8 cellular contexts compared by ENCODE assay signal in the genomic region with DNA sequence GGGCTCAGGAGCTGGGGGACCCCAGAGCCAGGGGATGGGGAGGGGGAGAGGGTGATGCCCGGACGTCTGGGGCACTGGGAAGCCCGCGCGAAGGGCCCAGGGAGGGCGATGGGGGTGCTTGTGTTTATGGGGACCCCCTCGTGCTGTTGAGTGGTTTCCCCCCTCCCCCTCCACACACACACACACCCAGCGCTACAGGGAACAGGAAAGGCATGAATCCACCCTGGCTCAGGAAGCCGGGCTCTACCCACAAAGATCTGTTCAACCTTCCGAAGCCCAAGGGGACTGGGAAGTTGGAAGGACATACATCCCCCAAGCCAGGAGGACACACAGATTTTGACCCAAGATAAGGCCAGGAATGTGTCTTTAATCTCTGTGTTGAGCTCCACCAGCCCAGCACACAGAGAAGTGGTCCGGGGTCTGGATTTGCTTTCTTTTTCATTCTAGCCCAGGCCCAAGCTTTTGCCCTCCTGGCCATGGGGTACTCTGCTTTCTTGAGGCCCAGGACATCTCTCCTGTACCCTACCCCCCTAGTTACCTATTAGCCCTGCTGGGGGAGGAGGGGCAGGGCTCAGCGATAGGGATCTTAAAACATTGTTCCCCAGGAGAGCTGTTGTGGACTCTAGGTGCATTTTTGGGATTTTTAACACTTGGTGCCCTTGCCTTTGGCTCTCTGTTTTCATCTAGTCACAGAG. TPM values are rescaled to one million over a fixed set of nuclear protein-coding genes. Genes with fewer than 3 reads are reported as not detected.
DNase-seq lines count a peak whose midpoint lies in the region; ATAC-seq, FAIRE-seq and TF ChIP-seq lines count a peak whose summit lies in the region.

No MANE protein-coding gene starts in this region.

- FAIRE-seq in frontal cortex (lab: Jason Lieb, UNC), result no peak

- H3K27ac Mint-ChIP-seq in activated naive CD4-positive, alpha-beta T cell treated with anti-CD3 and anti-CD28 coated beads, Interleukin-2, amount 50 U/mL, for 24 hours, result peak overlapping the region; percentile 94
- H3K27ac Mint-ChIP-seq in stimulated activated effector memory CD8-positive, alpha-beta T cell treated with anti-CD3 and anti-CD28 coated beads, Interleukin-12 subunit alpha, Interleukin-12 subunit beta, amount 100 ng/mL, for 72 hours, result peak overlapping the region; percentile 96

- H3K27me3 Mint-ChIP-seq in activated naive CD4-positive, alpha-beta T cell treated with anti-CD3 and anti-CD28 coated beads, Interleukin-2, amount 50 U/mL, for 24 hours, result no peaks in the 10 kb centered on the region

- CTCF ChIA-PET in HEK293T (lab: Yijun Ruan, JAX), result interaction anchor here (4.1 kb wide), 1 partner anchor 13 kb away, joined by 29 read pairs; no protein-coding TSS in a partner anchor

- POLR2A ChIA-PET in HEK293T (lab: Yijun Ruan, JAX), result interaction anchor here (0.7 to 2.4 kb wide), 4 partner anchors 13 to 73 kb away, joined by 3 to 14 read pairs (median 6); no protein-coding TSS in a partner anchor

- H3K9ac ChIP-seq in iPS-18a (ENCODE audit: low read length), result peak overlapping the region; percentile 81

- ATAC-seq in stimulated activated effector memory CD8-positive, alpha-beta T cell treated with anti-CD3 and anti-CD28 coated beads, Interleukin-12 subunit alpha, Interleukin-12 subunit beta, amount 100 ng/mL, for 72 hours, result no peak
- ATAC-seq in GM21360 (IDR thresholded peaks at IDR 0.05; ENCODE audit: unreplicated experiment), result no peak

- no peaks in the 10 kb centered on the region for H3K9me3 Mint-ChIP-seq in activated naive CD4-positive, alpha-beta T cell treated with anti-CD3 and anti-CD28 coated beads, Interleukin-2, amount 50 U/mL, for 24 hours
- H3K9me3 Mint-ChIP-seq in stimulated activated effector memory CD8-positive, alpha-beta T cell treated with anti-CD3 and anti-CD28 coated beads, Interleukin-12 subunit alpha, Interleukin-12 subunit beta, amount 100 ng/mL, for 72 hours, result no peaks in the 10 kb centered on the region

- H3K4me1 ChIP-seq in BE2C (peaks cover 2% of the 10 kb centered on the region; the same call in 1 of the 2 replicates), iPS-18a (ENCODE audit: control insufficient read depth, low read depth, low read length) (peaks cover 17% of the 10 kb centered on the region)

- H3K27ac ChIP-seq in HL-60 (replicated peaks), result peak overlapping the region; percentile 75
- H3K27ac ChIP-seq in iPS-18a (ENCODE audit: low read length), result no peak overlapping the region

- no peak for TF ChIP-seq CTCF in BE2C (IDR thresholded peaks at IDR 0.05; ENCODE audit: low read depth, low read length)
- no peak for TF ChIP-seq CTCF in HL-60 (IDR thresholded peaks at IDR 0.05; ENCODE audit: insufficient read depth, low read length)

- H3K27me3 ChIP-seq in BE2C (no peaks in the 10 kb centered on the region), HL-60 (ENCODE audit: insufficient read depth, poor library complexity, severe bottlenecking) (no peaks in the 10 kb centered on the region), iPS-18a (ENCODE audit: control insufficient read depth, insufficient read depth, low read length) (no peaks in the 10 kb centered on the region)

- H3K4me1 Mint-ChIP-seq in activated naive CD4-positive, alpha-beta T cell treated with anti-CD3 and anti-CD28 coated beads, Interleukin-2, amount 50 U/mL, for 24 hours, result peaks cover 63% of the 10 kb centered on the region
- peaks cover 63% of the 10 kb centered on the region for H3K4me1 Mint-ChIP-seq in stimulated activated effector memory CD8-positive, alpha-beta T cell treated with anti-CD3 and anti-CD28 coated beads, Interleukin-12 subunit alpha, Interleukin-12 subunit beta, amount 100 ng/mL, for 72 hours

- peak overlapping the region; percentile 91 for H3K4me3 Mint-ChIP-seq in activated naive CD4-positive, alpha-beta T cell treated with anti-CD3 and anti-CD28 coated beads, Interleukin-2, amount 50 U/mL, for 24 hours
- H3K4me3 Mint-ChIP-seq in stimulated activated effector memory CD8-positive, alpha-beta T cell treated with anti-CD3 and anti-CD28 coated beads, Interleukin-12 subunit alpha, Interleukin-12 subunit beta, amount 100 ng/mL, for 72 hours, result peak overlapping the region; percentile 88

- no peaks in the 10 kb centered on the region; the same call in 1 of the 2 replicates for H3K36me3 ChIP-seq in BE2C
- no peaks in the 10 kb centered on the region for H3K36me3 ChIP-seq in iPS-18a (ENCODE audit: control insufficient read depth, low read depth, low read length)

- H3K9me3 ChIP-seq in BE2C (no peaks in the 10 kb centered on the region), iPS-18a (ENCODE audit: control insufficient read depth, low read depth, low read length) (no peaks in the 10 kb centered on the region)

- DNase-seq in BE2C (no peak), HL-60 (ENCODE audit: low read depth in 1 of 2, low spot score in 1 of 2) (peak in 1 of 2 experiments; percentile 39), HEK293T (ENCODE audit: extremely low spot score) (no peak), frontal cortex (ENCODE audit: low spot score in 2 of 2) (no peak)
- peak in 1 of 2 donors; percentile 73 for DNase-seq in stimulated activated effector memory CD8-positive, alpha-beta T cell treated with anti-CD3 and anti-CD28 coated beads, Interleukin-12 subunit alpha, Interleukin-12 subunit beta, amount 100 ng/mL, for 72 hours (ENCODE audit: low spot score in 2 of 2)

- H3K4me3 ChIP-seq in BE2C (ENCODE audit: low read depth, low read length) (peak overlapping the region; percentile 79), HL-60 (replicated peaks; ENCODE audit: insufficient read depth, low read length) (peak overlapping the region; percentile 84), iPS-18a (ENCODE audit: low read length) (peak overlapping the region; percentile 74)

- peaks cover 7% of the 10 kb centered on the region for H3K36me3 Mint-ChIP-seq in activated naive CD4-positive, alpha-beta T cell treated with anti-CD3 and anti-CD28 coated beads, Interleukin-2, amount 50 U/mL, for 24 hours
- H3K36me3 Mint-ChIP-seq in stimulated activated effector memory CD8-positive, alpha-beta T cell treated with anti-CD3 and anti-CD28 coated beads, Interleukin-12 subunit alpha, Interleukin-12 subunit beta, amount 100 ng/mL, for 72 hours, result peaks cover 75% of the 10 kb centered on the region

TF ChIP-seq in HEK293T, 16 proteins besides CTCF, POLR2A, EP300 and RAD21:
- TF ChIP-seq LEF1 (IDR thresholded peaks at IDR 0.05; ENCODE audit: borderline replicate concordance) (no peak), ZNF384 (IDR thresholded peaks at IDR 0.05) (no peak), FOXM1 (IDR thresholded peaks at IDR 0.05; ENCODE audit: borderline replicate concordance) (no peak), HDGF (IDR thresholded peaks at IDR 0.05; ENCODE audit: borderline replicate concordance) (no peak), ARNT (IDR thresholded peaks at IDR 0.05) (no peak), ELF4 (IDR thresholded peaks at IDR 0.05) (no peak), SUZ12 (IDR thresholded peaks at IDR 0.05) (no peak), SP1 (IDR thresholded peaks at IDR 0.05) (no peak), L3MBTL2 (conservative IDR thresholded peaks at IDR 0.05) (no peak), FOXA1 (IDR thresholded peaks at IDR 0.05) (no peak), TARDBP (IDR thresholded peaks at IDR 0.05) (no peak), BHLHE40 (IDR thresholded peaks at IDR 0.05; ENCODE audit: borderline replicate concordance) (no peak)

RNA-seq across cellular contexts. Expression of gene UBALD2, which starts 1.2 kb away (rescaled TPM):
- 191 TPM for polyA plus RNA-seq in BE2C (2012; ENCODE audit: insufficient read depth, insufficient read length, low read depth)
- 3.3 TPM for total RNA-seq in frontal cortex

RNA-seq across cellular contexts. Expression of gene RNF157, which starts 26.1 kb away (rescaled TPM):
- 10.1 TPM for polyA plus RNA-seq in BE2C (2012; ENCODE audit: insufficient read depth, insufficient read length, low read depth)
- total RNA-seq in frontal cortex, result 18.3 TPM

RNA-seq across cellular contexts. Expression of gene QRICH2, which starts 41.7 kb away (rescaled TPM):
- polyA plus RNA-seq in BE2C (2012; ENCODE audit: insufficient read depth, insufficient read length, low read depth), result 4.7 TPM
- 6.9 TPM for total RNA-seq in frontal cortex
